7 cellular contexts compared by ENCODE assay signal in the genomic region with DNA sequence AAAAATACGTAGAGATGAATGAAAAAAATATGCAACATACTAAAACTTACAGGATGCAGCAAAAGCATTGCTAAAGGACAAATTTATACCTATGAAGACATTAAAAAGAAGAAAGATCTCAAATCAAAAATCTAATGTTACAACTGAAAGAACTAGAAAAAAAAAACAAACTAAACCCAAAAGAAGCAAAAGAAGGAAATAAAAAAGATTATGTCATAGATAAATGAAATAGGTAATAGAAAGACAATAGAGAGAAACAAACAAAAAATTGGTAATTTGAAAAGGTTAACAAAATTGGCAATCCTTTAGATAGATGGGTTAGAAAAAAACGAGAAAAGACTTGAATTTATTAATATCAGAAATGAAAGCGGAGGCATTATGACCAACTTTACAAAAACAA.
"Had no signal": no experiment of that assay in that cellular context is flagged by ENCODE, and none has a peak within 500 bp of the region (broad histone marks: within the 10 kb centered on the region; RNA-seq: fewer than 3 reads in every experiment).

No MANE protein-coding gene starts in this region.

- FAIRE-seq: H1, HTR-8/SVneo had no signal

- H3K4me3 ChIP-seq: GM23338 had no signal

- DNase-seq: H9, HCEC 1CT, HFFc6, KBM-7 had no signal

- ATAC-seq: GM23338 had no signal
